20 cellular contexts compared by ENCODE assay signal in the genomic region with DNA sequence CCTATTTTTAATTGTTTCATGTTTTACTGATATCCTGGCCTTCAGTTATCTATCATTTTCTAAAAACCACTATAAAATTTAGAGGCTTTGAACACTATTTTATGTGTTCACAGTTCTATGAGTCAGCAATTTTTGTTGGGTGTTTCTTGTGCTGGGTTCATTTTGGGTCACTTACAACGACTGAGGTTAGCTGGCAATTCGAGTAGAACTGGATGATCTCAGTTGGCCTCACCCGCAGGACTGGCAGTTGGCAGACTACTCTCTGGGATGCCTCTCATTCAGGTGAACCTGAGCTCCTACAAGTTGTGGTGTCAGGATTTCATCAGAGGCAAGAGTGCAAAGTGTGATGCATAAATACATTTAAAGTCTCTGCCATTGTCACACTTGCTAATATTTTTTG.
A peak's percentile ranks its signal among the peaks of the same experiment; 100 is the strongest.
DNase-seq lines count a peak whose midpoint lies in the region; ATAC-seq and TF ChIP-seq lines count a peak whose summit lies in the region.
"Had no signal": no experiment of that assay in that cellular context is flagged by ENCODE, and none has a peak within 500 bp of the region (broad histone marks: within the 10 kb centered on the region; RNA-seq: fewer than 3 reads in every experiment).

No MANE protein-coding gene starts in this region.

- TF ChIP-seq CTCF in LNCaP clone FGC (IDR thresholded peaks at IDR 0.05; ENCODE audit: control insufficient read depth, extremely low read depth, insufficient read depth) (no peak), cardiac fibroblast (IDR thresholded peaks at IDR 0.05; ENCODE audit: low read depth, low read length) (no peak), lower leg skin (IDR thresholded peaks at IDR 0.05) (no peak)

- ATAC-seq in HG03280 (IDR thresholded peaks at IDR 0.05; ENCODE audit: unreplicated experiment) (no peak), HG03457 (IDR thresholded peaks at IDR 0.05; ENCODE audit: unreplicated experiment) (no peak)

- 18 to 42% methylated on average over 3 of the region's 3 CpGs for WGBS in lower leg skin, 2 donors

- peak; percentile 34 for DNase-seq in AG20443 (ENCODE audit: low spot score)
- DNase-seq in LNCaP clone FGC (ENCODE audit: low read depth): peak; percentile 72
- peak; percentile 38 to 61 for DNase-seq in cardiac fibroblast (ENCODE audit: low read depth in 2 of 2)
- DNase-seq in kidney tubule cell (ENCODE audit: low spot score): peak; percentile 79
- DNase-seq in lower leg skin (ENCODE audit: low spot score in 2 of 2): no peak
- DNase-seq in mucosa of gallbladder (ENCODE audit: low spot score): no peak
- DNase-seq: activated CD8-positive, alpha-beta memory T cell treated with anti-CD3 and anti-CD28 coated beads for 24 hours; activated gamma-delta T cell; AML-193; DMS153; KG1; midbrain; NCI-H1694; SJCRH30; stimulated activated CD8-positive, alpha-beta memory T cell treated with anti-CD3 and anti-CD28 coated beads, Interleukin-4, amount 100 ng/mL, for 48 hours had no signal

- no peak overlapping the region for H3K4me3 ChIP-seq in LNCaP clone FGC (ENCODE audit: low read depth, low read length)
- no peak overlapping the region for H3K4me3 ChIP-seq in cardiac fibroblast (replicated peaks in 1 of 2; ENCODE audit: low read depth in 2 of 2, low read length in 2 of 2)
- H3K4me3 ChIP-seq in lower leg skin (ENCODE audit: low read depth, poor library complexity, severe bottlenecking): no peak overlapping the region
- H3K4me3 ChIP-seq: cardiac muscle cell, prostate gland, SJCRH30, upper lobe of left lung had no signal

- no peak for TF ChIP-seq POLR2A in lower leg skin (IDR thresholded peaks at IDR 0.05)

- intact Hi-C loops in lower leg skin (cut with DNase I; ENCODE audit: low total_unique reads): no loop called here

Comparison
In these comparisons a context has a peak if more than half of its experiments do, and no peak if none do; other contexts are left out.
1. DNase-seq: peak in AG20443 (single experiment), LNCaP clone FGC (single experiment), cardiac fibroblast (2 of 2) and kidney tubule cell (single experiment); none in lower leg skin (0 of 2) and mucosa of gallbladder (single experiment).